Comparison of ENCODE assay signal across 3 cellular contexts in genomic region chr13:109074853-109075252, GRCh38.
TF ChIP-seq lines count a peak whose summit lies in the region.

No MANE protein-coding gene starts in this region.

TF ChIP-seq in HepG2, 621 proteins besides CTCF, POLR2A, EP300 and RAD21:
- TF ChIP-seq POLR2G (IDR thresholded peaks at IDR 0.05; ENCODE audit: low read depth, low read length) (no peak), DDIT3 (CRISPR knock-in tag; IDR thresholded peaks at IDR 0.05) (no peak), ZNF558 (CRISPR knock-in tag; IDR thresholded peaks at IDR 0.05; ENCODE audit: borderline replicate concordance) (no peak), ZNF850 (CRISPR knock-in tag; conservative IDR thresholded peaks at IDR 0.05) (no peak), MAFF (IDR thresholded peaks at IDR 0.05; ENCODE audit: low read depth, low read length) (peak; percentile 53; the same call in 1 of the 2 replicates), MAFK (conservative IDR thresholded peaks at IDR 0.05 in 1 of 2, IDR thresholded peaks at IDR 0.05 in 1 of 2; ENCODE audit: low read length in 2 of 2) (peak in 1 of 2 experiments; percentile 59; a peak in 2 of 4 replicates), PAX8 (CRISPR knock-in tag; IDR thresholded peaks at IDR 0.05; ENCODE audit: borderline replicate concordance) (no peak)

TF ChIP-seq in IMR-90, 13 proteins besides CTCF, POLR2A, EP300 and RAD21:
- TF ChIP-seq USF2 (IDR thresholded peaks at IDR 0.05; ENCODE audit: low read depth, low read length) (no peak), MAFK (IDR thresholded peaks at IDR 0.05; ENCODE audit: low read depth, low read length) (peak; percentile 33; the same call in 1 of the 2 replicates)
TF ChIP-seq in IMR-90: peak in this region for 1.

TF ChIP-seq in K562, 482 proteins besides CTCF, POLR2A, EP300 and RAD21:
- TF ChIP-seq C11orf30 (IDR thresholded peaks at IDR 0.05; ENCODE audit: low read depth): peak; percentile 16; the same call in 1 of the 2 replicates
- TF ChIP-seq ZNF316 (IDR thresholded peaks at IDR 0.05): peak; percentile 55
- no peak for TF ChIP-seq SRSF1 (IDR thresholded peaks at IDR 0.05; ENCODE audit: low read depth, low read length)
